1 cellular context compared by ENCODE assay signal in genomic region chr21:46324390-46325072, GRCh38.
A peak's percentile ranks its signal among the peaks of the same experiment; 100 is the strongest.
TF ChIP-seq lines count a peak whose summit lies in the region.

No MANE protein-coding gene starts in this region.

TF ChIP-seq in HepG2, 621 proteins besides CTCF, POLR2A, EP300 and RAD21 (continues in another document):
- no peak for TF ChIP-seq MLXIP (CRISPR knock-in tag; IDR thresholded peaks at IDR 0.05; ENCODE audit: borderline replicate concordance)
- no peak for TF ChIP-seq DPF2 (CRISPR knock-in tag; IDR thresholded peaks at IDR 0.05; ENCODE audit: borderline replicate concordance, low read depth)
- peak; percentile 73; the same call in 1 of the 2 replicates for TF ChIP-seq ZNF563 (CRISPR knock-in tag; IDR thresholded peaks at IDR 0.05)
- no peak for TF ChIP-seq NR1H2 (CRISPR knock-in tag; IDR thresholded peaks at IDR 0.05; ENCODE audit: borderline replicate concordance, low read depth)
- TF ChIP-seq FOXP1 (IDR thresholded peaks at IDR 0.05) = no peak
- TF ChIP-seq FOXP1 (CRISPR knock-in tag; IDR thresholded peaks at IDR 0.05) = no peak
- TF ChIP-seq ZNF20 (CRISPR knock-in tag; IDR thresholded peaks at IDR 0.05) = no peak
- no peak for TF ChIP-seq CBX1 (IDR thresholded peaks at IDR 0.05; ENCODE audit: low read depth)
- TF ChIP-seq, protein P1, sequence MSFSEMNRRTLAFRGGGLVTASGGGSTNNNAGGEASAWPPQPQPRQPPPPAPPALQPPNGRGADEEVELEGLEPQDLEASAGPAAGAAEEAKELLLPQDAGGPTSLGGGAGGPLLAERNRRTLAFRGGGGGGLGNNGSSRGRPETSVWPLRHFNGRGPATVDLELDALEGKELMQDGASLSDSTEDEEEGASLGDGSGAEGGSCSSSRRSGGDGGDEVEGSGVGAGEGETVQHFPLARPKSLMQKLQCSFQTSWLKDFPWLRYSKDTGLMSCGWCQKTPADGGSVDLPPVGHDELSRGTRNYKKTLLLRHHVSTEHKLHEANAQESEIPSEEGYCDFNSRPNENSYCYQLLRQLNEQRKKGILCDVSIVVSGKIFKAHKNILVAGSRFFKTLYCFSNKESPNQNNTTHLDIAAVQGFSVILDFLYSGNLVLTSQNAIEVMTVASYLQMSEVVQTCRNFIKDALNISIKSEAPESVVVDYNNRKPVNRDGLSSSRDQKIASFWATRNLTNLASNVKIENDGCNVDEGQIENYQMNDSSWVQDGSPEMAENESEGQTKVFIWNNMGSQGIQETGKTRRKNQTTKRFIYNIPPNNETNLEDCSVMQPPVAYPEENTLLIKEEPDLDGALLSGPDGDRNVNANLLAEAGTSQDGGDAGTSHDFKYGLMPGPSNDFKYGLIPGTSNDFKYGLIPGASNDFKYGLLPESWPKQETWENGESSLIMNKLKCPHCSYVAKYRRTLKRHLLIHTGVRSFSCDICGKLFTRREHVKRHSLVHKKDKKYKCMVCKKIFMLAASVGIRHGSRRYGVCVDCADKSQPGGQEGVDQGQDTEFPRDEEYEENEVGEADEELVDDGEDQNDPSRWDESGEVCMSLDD (CRISPR knock-in tag; IDR thresholded peaks at IDR 0.05; ENCODE audit: borderline replicate concordance) = no peak
- TF ChIP-seq ZNF749 (CRISPR knock-in tag; IDR thresholded peaks at IDR 0.05; ENCODE audit: borderline replicate concordance) = no peak; the same call in 1 of the 2 replicates
- no peak for TF ChIP-seq ZNF766 (CRISPR knock-in tag; IDR thresholded peaks at IDR 0.05; ENCODE audit: borderline replicate concordance)
- TF ChIP-seq ZNF343 (CRISPR knock-in tag; IDR thresholded peaks at IDR 0.05) = 0 out of 2 replicates have a peak, but pooled peaks have one; percentile 27
- peak; percentile 59; the same call in 1 of the 3 replicates for TF ChIP-seq MXI1 (IDR thresholded peaks at IDR 0.05; ENCODE audit: borderline replicate concordance, low read depth, low read length)
- TF ChIP-seq THAP11 (CRISPR knock-in tag; IDR thresholded peaks at IDR 0.05) = peak; percentile 27; the same call in 1 of the 2 replicates
- TF ChIP-seq ZNF773 (CRISPR knock-in tag; IDR thresholded peaks at IDR 0.05; ENCODE audit: borderline replicate concordance) = no peak
- 0 out of 2 replicates have a peak, but pooled peaks have one; percentile 26 for TF ChIP-seq ZNF337 (CRISPR knock-in tag; IDR thresholded peaks at IDR 0.05; ENCODE audit: borderline replicate concordance, low read depth)
- 0 out of 2 replicates have a peak, but pooled peaks have one; percentile 20 for TF ChIP-seq ZNF724P (CRISPR knock-in tag; IDR thresholded peaks at IDR 0.05; ENCODE audit: borderline replicate concordance)
- 0 out of 2 replicates have a peak, but pooled peaks have one; percentile 9 for TF ChIP-seq FOXP4 (CRISPR knock-in tag; IDR thresholded peaks at IDR 0.05)
- no peak for TF ChIP-seq DMAP1 (CRISPR knock-in tag; IDR thresholded peaks at IDR 0.05)
- TF ChIP-seq, protein P2, sequence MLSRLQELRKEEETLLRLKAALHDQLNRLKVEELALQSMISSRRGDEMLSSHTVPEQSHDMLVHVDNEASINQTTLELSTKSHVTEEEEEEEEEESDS (CRISPR knock-in tag; IDR thresholded peaks at IDR 0.05; ENCODE audit: borderline replicate concordance) = 0 out of 2 replicates have a peak, but pooled peaks have one; percentile 1
- peak; percentile 54 for TF ChIP-seq ZNF143 (CRISPR knock-in tag; IDR thresholded peaks at IDR 0.05)
- no peak for TF ChIP-seq KDM3A (CRISPR knock-in tag; IDR thresholded peaks at IDR 0.05; ENCODE audit: low read depth)
- peak; percentile 67; the same call in 1 of the 2 replicates for TF ChIP-seq ZNF816 (CRISPR knock-in tag; IDR thresholded peaks at IDR 0.05; ENCODE audit: borderline replicate concordance)
- no peak for TF ChIP-seq KMT2A (CRISPR knock-in tag; IDR thresholded peaks at IDR 0.05)
- TF ChIP-seq ZNF235 (CRISPR knock-in tag; IDR thresholded peaks at IDR 0.05; ENCODE audit: borderline replicate concordance) = no peak
- TF ChIP-seq ZNF776 (CRISPR knock-in tag; IDR thresholded peaks at IDR 0.05) = peak; percentile 11; the same call in 1 of the 2 replicates
- TF ChIP-seq, protein P3, sequence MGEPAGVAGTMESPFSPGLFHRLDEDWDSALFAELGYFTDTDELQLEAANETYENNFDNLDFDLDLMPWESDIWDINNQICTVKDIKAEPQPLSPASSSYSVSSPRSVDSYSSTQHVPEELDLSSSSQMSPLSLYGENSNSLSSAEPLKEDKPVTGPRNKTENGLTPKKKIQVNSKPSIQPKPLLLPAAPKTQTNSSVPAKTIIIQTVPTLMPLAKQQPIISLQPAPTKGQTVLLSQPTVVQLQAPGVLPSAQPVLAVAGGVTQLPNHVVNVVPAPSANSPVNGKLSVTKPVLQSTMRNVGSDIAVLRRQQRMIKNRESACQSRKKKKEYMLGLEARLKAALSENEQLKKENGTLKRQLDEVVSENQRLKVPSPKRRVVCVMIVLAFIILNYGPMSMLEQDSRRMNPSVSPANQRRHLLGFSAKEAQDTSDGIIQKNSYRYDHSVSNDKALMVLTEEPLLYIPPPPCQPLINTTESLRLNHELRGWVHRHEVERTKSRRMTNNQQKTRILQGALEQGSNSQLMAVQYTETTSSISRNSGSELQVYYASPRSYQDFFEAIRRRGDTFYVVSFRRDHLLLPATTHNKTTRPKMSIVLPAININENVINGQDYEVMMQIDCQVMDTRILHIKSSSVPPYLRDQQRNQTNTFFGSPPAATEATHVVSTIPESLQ (CRISPR knock-in tag; conservative IDR thresholded peaks at IDR 0.05) = no peak
- no peak for TF ChIP-seq HCFC1 (IDR thresholded peaks at IDR 0.05; ENCODE audit: low read depth, low read length)
- TF ChIP-seq TFDP2 (CRISPR knock-in tag; IDR thresholded peaks at IDR 0.05) = peak; percentile 11; the same call in 1 of the 2 replicates
- TF ChIP-seq ZNF441 (CRISPR knock-in tag; IDR thresholded peaks at IDR 0.05; ENCODE audit: borderline replicate concordance) = no peak
- TF ChIP-seq BRF2 (CRISPR knock-in tag; IDR thresholded peaks at IDR 0.05) = 0 out of 2 replicates have a peak, but pooled peaks have one; percentile 51
- no peak for TF ChIP-seq GLI4 (CRISPR knock-in tag; IDR thresholded peaks at IDR 0.05; ENCODE audit: borderline replicate concordance)
- TF ChIP-seq FOXO4 (CRISPR knock-in tag; conservative IDR thresholded peaks at IDR 0.05) = 0 out of 2 replicates have a peak, but pooled peaks have one; percentile 93
- TF ChIP-seq, protein P4, sequence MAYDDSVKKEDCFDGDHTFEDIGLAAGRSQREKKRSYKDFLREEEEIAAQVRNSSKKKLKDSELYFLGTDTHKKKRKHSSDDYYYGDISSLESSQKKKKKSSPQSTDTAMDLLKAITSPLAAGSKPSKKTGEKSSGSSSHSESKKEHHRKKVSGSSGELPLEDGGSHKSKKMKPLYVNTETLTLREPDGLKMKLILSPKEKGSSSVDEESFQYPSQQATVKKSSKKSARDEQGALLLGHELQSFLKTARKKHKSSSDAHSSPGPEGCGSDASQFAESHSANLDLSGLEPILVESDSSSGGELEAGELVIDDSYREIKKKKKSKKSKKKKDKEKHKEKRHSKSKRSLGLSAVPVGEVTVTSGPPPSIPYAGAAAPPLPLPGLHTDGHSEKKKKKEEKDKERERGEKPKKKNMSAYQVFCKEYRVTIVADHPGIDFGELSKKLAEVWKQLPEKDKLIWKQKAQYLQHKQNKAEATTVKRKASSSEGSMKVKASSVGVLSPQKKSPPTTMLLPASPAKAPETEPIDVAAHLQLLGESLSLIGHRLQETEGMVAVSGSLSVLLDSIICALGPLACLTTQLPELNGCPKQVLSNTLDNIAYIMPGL (CRISPR knock-in tag; IDR thresholded peaks at IDR 0.05; ENCODE audit: borderline replicate concordance in 1 of 2, low read depth in 1 of 2) = no peak; a peak in 1 of 4 replicates
- no peak for TF ChIP-seq NBN (conservative IDR thresholded peaks at IDR 0.05)
- no peak; the same call in 1 of the 2 replicates for TF ChIP-seq KAT7 (CRISPR knock-in tag; IDR thresholded peaks at IDR 0.05; ENCODE audit: borderline replicate concordance)
- peak; percentile 63; the same call in 1 of the 2 replicates for TF ChIP-seq TFDP1 (CRISPR knock-in tag; IDR thresholded peaks at IDR 0.05; ENCODE audit: borderline replicate concordance)
- no peak for TF ChIP-seq ZNF674 (CRISPR knock-in tag; IDR thresholded peaks at IDR 0.05; ENCODE audit: low read depth)
- TF ChIP-seq GFI1 (CRISPR knock-in tag; IDR thresholded peaks at IDR 0.05; ENCODE audit: borderline replicate concordance) = no peak
- 0 out of 2 replicates have a peak, but pooled peaks have one; percentile 79 for TF ChIP-seq ZNF446 (CRISPR knock-in tag; IDR thresholded peaks at IDR 0.05)
- TF ChIP-seq ATRX (CRISPR knock-in tag; IDR thresholded peaks at IDR 0.05; ENCODE audit: borderline replicate concordance) = no peak
- peak; percentile 50; the same call in 1 of the 2 replicates for TF ChIP-seq ZNF564 (CRISPR knock-in tag; IDR thresholded peaks at IDR 0.05)
- no peak for TF ChIP-seq ETS1 (CRISPR knock-in tag; IDR thresholded peaks at IDR 0.05)
- TF ChIP-seq SOX13 (IDR thresholded peaks at IDR 0.05) = no peak
- TF ChIP-seq SOX13 (CRISPR knock-in tag; conservative IDR thresholded peaks at IDR 0.05 in 1 of 2, IDR thresholded peaks at IDR 0.05 in 1 of 2) = no peak
- no peak for TF ChIP-seq ZNF589 (CRISPR knock-in tag; conservative IDR thresholded peaks at IDR 0.05)
